Comparison of ENCODE assay signal across 17 cellular contexts in the genomic region with DNA sequence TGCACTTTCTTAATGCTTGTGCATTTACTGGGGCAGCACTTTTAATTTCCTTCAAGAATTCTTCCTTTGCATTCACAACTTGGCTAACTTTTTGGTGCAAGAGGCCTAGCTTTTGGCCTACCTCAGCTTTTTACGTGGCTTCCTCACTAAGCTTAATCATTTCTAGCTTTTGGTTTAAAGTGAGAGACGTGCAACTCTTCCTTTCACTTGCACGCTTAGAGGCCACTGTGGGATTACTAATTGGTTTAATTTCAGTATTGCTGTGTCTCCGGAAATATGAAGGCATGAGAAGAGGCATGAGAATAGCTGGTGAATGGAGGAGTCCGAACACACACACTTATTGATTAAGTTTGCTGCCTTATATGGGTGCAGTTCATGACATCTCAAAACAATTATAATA.
A peak's percentile ranks its signal among the peaks of the same experiment; 100 is the strongest.
DNase-seq lines count a peak whose midpoint lies in the region; ATAC-seq and TF ChIP-seq lines count a peak whose summit lies in the region.
"Had no signal": no experiment of that assay in that cellular context is flagged by ENCODE, and none has a peak within 500 bp of the region (broad histone marks: within the 10 kb centered on the region; RNA-seq: fewer than 3 reads in every experiment).

No MANE protein-coding gene starts in this region.

- H3K9me3 ChIP-seq in suprapubic skin, result peaks cover 6% of the 10 kb centered on the region
- H3K9me3 ChIP-seq: A549, BE2C, Caco-2 had no signal

- H3K27me3 Mint-ChIP-seq in natural killer cell treated with Interleukin-12 subunit alpha and Interleukin-12 subunit beta and Interleukin-15 and Interleukin-18, amount 100 ng/mL, for 72 hours, result no peaks in the 10 kb centered on the region
- H3K27me3 Mint-ChIP-seq in natural killer cell (ENCODE audit: low read depth in 2 of 2), result peaks cover 0 to 3% of the 10 kb centered on the region in 2 donors
- peaks cover 6% of the 10 kb centered on the region for H3K27me3 Mint-ChIP-seq in activated T-helper 17 cell treated with anti-CD3 and anti-CD28 coated beads, Interleukin-2, amount 50 U/mL, for 72 hours
- H3K27me3 Mint-ChIP-seq: IgD-negative memory B cell had no signal

- no peaks in the 10 kb centered on the region for H3K9me3 Mint-ChIP-seq in natural killer cell treated with Interleukin-12 subunit alpha and Interleukin-12 subunit beta and Interleukin-15 and Interleukin-18, amount 100 ng/mL, for 72 hours
- peaks cover 4% of the 10 kb centered on the region in 2 donors for H3K9me3 Mint-ChIP-seq in natural killer cell
- H3K9me3 Mint-ChIP-seq in activated T-helper 17 cell treated with anti-CD3 and anti-CD28 coated beads, Interleukin-2, amount 50 U/mL, for 72 hours, result no peaks in the 10 kb centered on the region
- H3K9me3 Mint-ChIP-seq: IgD-negative memory B cell had no signal

- TF ChIP-seq POLR2A in suprapubic skin (IDR thresholded peaks at IDR 0.05), result no peak

- H3K36me3 Mint-ChIP-seq in natural killer cell treated with Interleukin-12 subunit alpha and Interleukin-12 subunit beta and Interleukin-15 and Interleukin-18, amount 100 ng/mL, for 72 hours, result no peaks in the 10 kb centered on the region
- H3K36me3 Mint-ChIP-seq in natural killer cell, result no peaks in the 10 kb centered on the region
- H3K36me3 Mint-ChIP-seq in activated T-helper 17 cell treated with anti-CD3 and anti-CD28 coated beads, Interleukin-2, amount 50 U/mL, for 72 hours (ENCODE audit: low read depth), result no peaks in the 10 kb centered on the region
- H3K36me3 Mint-ChIP-seq: CD4-positive, alpha-beta memory T cell; IgD-negative memory B cell had no signal

- H3K27ac Mint-ChIP-seq in natural killer cell treated with Interleukin-12 subunit alpha and Interleukin-12 subunit beta and Interleukin-15 and Interleukin-18, amount 100 ng/mL, for 72 hours, result no peak overlapping the region
- H3K27ac Mint-ChIP-seq in natural killer cell, result no peak overlapping the region
- H3K27ac Mint-ChIP-seq in activated T-helper 17 cell treated with anti-CD3 and anti-CD28 coated beads, Interleukin-2, amount 50 U/mL, for 72 hours, result no peak overlapping the region
- H3K27ac Mint-ChIP-seq: IgD-negative memory B cell had no signal

- peak overlapping the region; percentile 48 for H3K4me3 Mint-ChIP-seq in natural killer cell treated with Interleukin-12 subunit alpha and Interleukin-12 subunit beta and Interleukin-15 and Interleukin-18, amount 100 ng/mL, for 72 hours
- no peak overlapping the region for H3K4me3 Mint-ChIP-seq in natural killer cell
- peak overlapping the region; percentile 20 for H3K4me3 Mint-ChIP-seq in activated T-helper 17 cell treated with anti-CD3 and anti-CD28 coated beads, Interleukin-2, amount 50 U/mL, for 72 hours

- intact Hi-C loops in natural killer cell (cut with micrococcal nuclease), result no loop called here

- H3K4me3 ChIP-seq in suprapubic skin, result no peak overlapping the region
- H3K4me3 ChIP-seq: A549 had no signal

- 94% methylated on average over 5 of the region's 5 CpGs for WGBS in suprapubic skin

- H3K27ac ChIP-seq in suprapubic skin, result no peak overlapping the region
- H3K27ac ChIP-seq: A549, C4-2B, KMS-11 had no signal

- no peak for TF ChIP-seq CTCF in natural killer cell (IDR thresholded peaks at IDR 0.05)
- no peak for TF ChIP-seq CTCF in suprapubic skin (IDR thresholded peaks at IDR 0.05)

- DNase-seq in natural killer cell treated with Interleukin-12 subunit alpha and Interleukin-12 subunit beta and Interleukin-15 and Interleukin-18, amount 100 ng/mL, for 72 hours (ENCODE audit: low spot score), result no peak
- no peak for DNase-seq in natural killer cell
- DNase-seq in COR-L47 (lab: John Stamatoyannopoulos, UW), result no peak
- DNase-seq in suprapubic skin (ENCODE audit: low spot score in 2 of 2), result no peak
- DNase-seq: BE2C; Caco-2; CD4-positive, alpha-beta memory T cell; DND-41; GDM1; HCEC 1CT had no signal

- H3K36me3 ChIP-seq in suprapubic skin, result no peaks in the 10 kb centered on the region
- H3K36me3 ChIP-seq: BE2C had no signal

- no peaks in the 10 kb centered on the region for H3K27me3 ChIP-seq in suprapubic skin
- H3K27me3 ChIP-seq: BE2C had no signal

- peaks cover 0 to 8% of the 10 kb centered on the region in 2 donors for H3K4me1 Mint-ChIP-seq in natural killer cell treated with Interleukin-12 subunit alpha and Interleukin-12 subunit beta and Interleukin-15 and Interleukin-18, amount 100 ng/mL, for 72 hours (ENCODE audit: low read depth in 2 of 2)
- H3K4me1 Mint-ChIP-seq in natural killer cell, result no peaks in the 10 kb centered on the region
- peaks cover 5% of the 10 kb centered on the region for H3K4me1 Mint-ChIP-seq in activated T-helper 17 cell treated with anti-CD3 and anti-CD28 coated beads, Interleukin-2, amount 50 U/mL, for 72 hours

- ATAC-seq in natural killer cell treated with Interleukin-12 subunit alpha and Interleukin-12 subunit beta and Interleukin-15 and Interleukin-18, amount 100 ng/mL, for 72 hours, result peak in 1 of 2 donors; percentile 78
- no peak for ATAC-seq in natural killer cell
- ATAC-seq in GM19324 (IDR thresholded peaks at IDR 0.05; ENCODE audit: low FRiP score, unreplicated experiment), result peak; percentile 48
- peak; percentile 68 for ATAC-seq in activated T-helper 17 cell treated with anti-CD3 and anti-CD28 coated beads, Interleukin-2, amount 50 U/mL, for 72 hours (replicated peaks)
- no peak for ATAC-seq in GM21723 (IDR thresholded peaks at IDR 0.05; ENCODE audit: unreplicated experiment)
- ATAC-seq: A549 had no signal

- H3K4me1 ChIP-seq in suprapubic skin, result no peaks in the 10 kb centered on the region
- H3K4me1 ChIP-seq: A549, BE2C, Caco-2 had no signal

- TF ChIP-seq EP300 in suprapubic skin (IDR thresholded peaks at IDR 0.05), result no peak

Comparison
In these comparisons a context has a peak if more than half of its experiments do, and no peak if none do; other contexts are left out.
1. ATAC-seq: peak in GM19324 (single experiment) and activated T-helper 17 cell treated with anti-CD3 and anti-CD28 coated beads, Interleukin-2, amount 50 U/mL, for 72 hours (single experiment); none in natural killer cell (0 of 3) and GM21723 (single experiment).